In the genomic region with DNA sequence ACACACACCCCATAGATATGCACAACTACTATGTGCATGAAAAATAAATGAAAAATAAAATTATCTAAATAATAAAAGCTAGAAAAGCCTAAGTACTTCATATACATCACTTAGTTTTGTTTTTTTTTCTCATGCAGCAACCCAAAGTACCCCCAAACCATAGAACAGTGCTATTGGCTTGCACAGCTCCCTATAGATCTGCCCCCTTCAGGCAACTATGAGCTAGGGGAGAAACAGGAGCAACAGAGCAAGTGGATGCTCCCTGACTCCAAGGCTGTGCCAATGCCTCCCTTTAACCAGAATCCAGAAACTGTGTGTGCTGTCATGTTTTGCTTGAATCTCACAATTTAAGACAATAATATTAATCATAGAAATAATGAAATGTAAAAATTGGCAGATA, we compare ENCODE assay signal across 29 cellular contexts.
DNase-seq lines count a peak whose midpoint lies in the region; ATAC-seq, FAIRE-seq and TF ChIP-seq lines count a peak whose summit lies in the region.
"Had no signal": no experiment of that assay in that cellular context is flagged by ENCODE, and none has a peak within 500 bp of the region (broad histone marks: within the 10 kb centered on the region; RNA-seq: fewer than 3 reads in every experiment).

No MANE protein-coding gene starts in this region.

- no peak overlapping the region for H3K4ac ChIP-seq in H1 (replicated peaks; ENCODE audit: insufficient read length, low read depth, low read length)

- intact Hi-C loops in activated CD4-positive, alpha-beta T cell treated with anti-CD3 and anti-CD28 coated beads for 36 hours (cut with DNase I, micrococcal nuclease), result no loop called here
- intact Hi-C loops in ascending aorta (cut with DNase I), result no loop called here

- H3K4me2 ChIP-seq in H1 (ENCODE audit: insufficient read depth in 1 of 2, low read depth in 2 of 2, low read length in 2 of 2), result no peak overlapping the region
- H3K4me2 ChIP-seq: BLaER1 treated with 17β-estradiol and CSF1 and Interleukin-3, amounts not matched to agents 10 nM and 100 nM had no signal

- H3K36me3 ChIP-seq in H1 (ENCODE audit: control insufficient read depth in 2 of 4, insufficient read depth in 4 of 4, low read length in 3 of 4) (no peaks in the 10 kb centered on the region), ascending aorta (no peaks in the 10 kb centered on the region)
- H3K36me3 ChIP-seq: BLaER1 treated with 17β-estradiol and CSF1 and Interleukin-3, amounts not matched to agents 10 nM and 100 nM; HAP-1 had no signal

- CTCF ChIA-PET in H1 (lab: Charles Lee; ENCODE audit: partially characterized antibody), result interaction anchor here (0.5 to 2.1 kb wide), 18 partner anchors 8 to 783 kb away, joined by 3 to 17 read pairs (median 4); no protein-coding TSS in a partner anchor
- CTCF ChIA-PET in activated CD4-positive, alpha-beta T cell treated with anti-CD3 and anti-CD28 coated beads for 36 hours (lab: Charles Lee), result no interaction called here

- H3K23ac ChIP-seq in H1 (ENCODE audit: insufficient read length), result no peak overlapping the region

- no peaks in the 10 kb centered on the region for H3K9me3 ChIP-seq in H1 (ENCODE audit: insufficient read depth in 2 of 2, low read depth in 1 of 2, low read length in 1 of 2)
- no peaks in the 10 kb centered on the region for H3K9me3 ChIP-seq in ascending aorta
- H3K9me3 ChIP-seq: BLaER1 treated with 17β-estradiol and CSF1 and Interleukin-3, amounts not matched to agents 10 nM and 100 nM; HAP-1 had no signal

- TF ChIP-seq POLR2A in H1 (IDR thresholded peaks at IDR 0.05; ENCODE audit: control extremely low read depth in 1 of 2, low read depth in 2 of 2, low read length in 2 of 2), result no peak

- H3K23me2 ChIP-seq in H1 (ENCODE audit: low read depth, low read length), result no peaks in the 10 kb centered on the region

- H2BK5ac ChIP-seq in H1 (ENCODE audit: low read depth, low read length), result no peak overlapping the region

- no peak overlapping the region for H4K5ac ChIP-seq in H1 (ENCODE audit: insufficient read length, low read depth, low read length)

- H2BK15ac ChIP-seq in H1 (ENCODE audit: low read length), result no peak overlapping the region

- no peak overlapping the region for H3K56ac ChIP-seq in H1 (replicated peaks; ENCODE audit: insufficient read length, low read depth, low read length)

- H3K36me3 Mint-ChIP-seq in activated CD4-positive, alpha-beta T cell treated with anti-CD3 and anti-CD28 coated beads for 36 hours (ENCODE audit: low read depth), result no peaks in the 10 kb centered on the region

- H3K79me2 ChIP-seq in H1 (ENCODE audit: control insufficient read depth in 1 of 2, insufficient read depth in 2 of 2, low read length in 2 of 2), result no peaks in the 10 kb centered on the region

- H3K27me3 Mint-ChIP-seq in activated CD4-positive, alpha-beta T cell treated with anti-CD3 and anti-CD28 coated beads for 36 hours, result no peaks in the 10 kb centered on the region
- H3K27me3 Mint-ChIP-seq: CD4-positive, alpha-beta T cell had no signal

- no peak overlapping the region for H2BK120ac ChIP-seq in H1 (replicated peaks; ENCODE audit: low read depth, low read length)

- no peaks in the 10 kb centered on the region for H3K79me1 ChIP-seq in H1 (ENCODE audit: low read depth, low read length)

- H3K4me3 ChIP-seq in H1 (ENCODE audit: extremely low read depth in 1 of 4, insufficient read depth in 2 of 4, low read depth in 3 of 4, low read length in 4 of 4) (no peak overlapping the region), ascending aorta (no peak overlapping the region)
- H3K4me3 ChIP-seq: BLaER1 treated with 17β-estradiol and CSF1 and Interleukin-3, amounts not matched to agents 10 nM and 100 nM; HAP-1; K562 had no signal

- H3K27ac Mint-ChIP-seq in activated CD4-positive, alpha-beta T cell treated with anti-CD3 and anti-CD28 coated beads for 36 hours, result no peak overlapping the region
- H3K27ac Mint-ChIP-seq: CD4-positive, alpha-beta T cell; HFFc6 had no signal

- TF ChIP-seq EP300 in H1 (IDR thresholded peaks at IDR 0.05; ENCODE audit: borderline replicate concordance in 1 of 2, low read depth in 2 of 2, low read length in 2 of 2), result no peak

- H3K14ac ChIP-seq in H1 (ENCODE audit: insufficient read length), result no peak overlapping the region

- H4K91ac ChIP-seq in H1 (replicated peaks; ENCODE audit: insufficient read length, low read length), result no peak overlapping the region

- POLR2A ChIA-PET in H1 (lab: Charles Lee; ENCODE audit: partially characterized antibody), result no interaction called here
- POLR2A ChIA-PET in activated CD4-positive, alpha-beta T cell treated with anti-CD3 and anti-CD28 coated beads for 36 hours (lab: Charles Lee), result no interaction called here

- ATAC-seq in activated CD4-positive, alpha-beta T cell treated with anti-CD3 and anti-CD28 coated beads for 36 hours, result no peak
- ATAC-seq: K562, SK-N-SH treated with all-trans-retinoic acid at 6 μM for 48 hours had no signal

- FAIRE-seq in H1 (lab: Jason Lieb, UNC), result no peak
- FAIRE-seq: GM12891, HTR-8/SVneo, K562 had no signal

- H2AFZ ChIP-seq in H1 (ENCODE audit: low read length), result no peak overlapping the region

- no peaks in the 10 kb centered on the region for H4K20me1 ChIP-seq in H1 (replicated peaks in 1 of 2; ENCODE audit: control insufficient read depth in 1 of 2, insufficient read depth in 2 of 2, low read length in 2 of 2)
- H4K20me1 ChIP-seq: BLaER1 treated with 17β-estradiol and CSF1 and Interleukin-3, amounts not matched to agents 10 nM and 100 nM had no signal

- H3K9ac ChIP-seq in H1 (replicated peaks in 1 of 4; ENCODE audit: extremely low read depth in 1 of 4, low read depth in 3 of 4, low read length in 3 of 4), result no peak overlapping the region
- H3K9ac ChIP-seq: BLaER1 treated with 17β-estradiol and CSF1 and Interleukin-3, amounts not matched to agents 10 nM and 100 nM had no signal

- H3K4me1 Mint-ChIP-seq in activated CD4-positive, alpha-beta T cell treated with anti-CD3 and anti-CD28 coated beads for 36 hours, result no peaks in the 10 kb centered on the region

- H3K4me1 ChIP-seq in H1 (replicated peaks in 1 of 4; ENCODE audit: control insufficient read depth in 3 of 4, insufficient read depth in 4 of 4, low read length in 3 of 4) (peaks cover 0 to 7% (median 0%) of the 10 kb centered on the region in 4 experiments; a peak in 1 of 7 replicates), ascending aorta (no peaks in the 10 kb centered on the region)
- H3K4me1 ChIP-seq: BLaER1 treated with 17β-estradiol and CSF1 and Interleukin-3, amounts not matched to agents 10 nM and 100 nM; HAP-1 had no signal

- DNase-seq in DMS 273 (lab: John Stamatoyannopoulos, UW; ENCODE audit: unreplicated experiment) (peak; percentile 3), DMS 273 treated with DMSO at 0.1 percent for 48 hours (lab: John Stamatoyannopoulos, UW) (no peak), H1 (ENCODE audit: low read depth in 1 of 2, low spot score in 2 of 2) (no peak), iPS-NIHi11 (ENCODE audit: low spot score) (peak; percentile 33), ascending aorta (ENCODE audit: low spot score in 2 of 2) (no peak), AG20443 (ENCODE audit: low spot score) (no peak)
- DNase-seq in activated CD4-positive, alpha-beta T cell treated with anti-CD3 and anti-CD28 coated beads for 36 hours, result no peak
- DNase-seq in stimulated activated CD4-positive, alpha-beta T cell treated with anti-CD3 and anti-CD28 coated beads, Interleukin-4, amount 100 ng/mL, for 1 hour, result no peak
- DNase-seq: ACHN; CD4-positive, alpha-beta T cell; COR-L47; DMS79; EL; GDM1; HFFc6; Kasumi-1; NCI-H1092 treated with DMSO at 0.1 percent for 48 hours; NCI-H1436; NCI-H187; NCI-H2107; NCI-H524; NCI-H748 treated with DMSO at 0.1 percent for 48 hours had no signal

- H2BK20ac ChIP-seq in H1 (ENCODE audit: low read length), result no peak overlapping the region

- TF ChIP-seq CTCF in H1 (IDR thresholded peaks at IDR 0.05; ENCODE audit: control extremely low read depth in 1 of 3, insufficient read depth in 1 of 3, low read depth in 1 of 3, low read length in 3 of 3) (peak; percentile 25 to 60 (median 32)), ascending aorta (IDR thresholded peaks at IDR 0.05) (no peak)

- H3K9me3 Mint-ChIP-seq in activated CD4-positive, alpha-beta T cell treated with anti-CD3 and anti-CD28 coated beads for 36 hours (ENCODE audit: low read depth), result peaks cover 4% of the 10 kb centered on the region
- H3K9me3 Mint-ChIP-seq: HFFc6 had no signal

- H2AK5ac ChIP-seq in H1 (ENCODE audit: low read depth, low read length), result no peak overlapping the region

- TF ChIP-seq RAD21 in H1 (IDR thresholded peaks at IDR 0.05 in 1 of 2, conservative IDR thresholded peaks at IDR 0.05 in 1 of 2; ENCODE audit: low read depth in 2 of 2, low read length in 2 of 2), result peak in 1 of 2 experiments; percentile 28; a peak in 1 of 4 replicates

- H3K27ac ChIP-seq in H1 (ENCODE audit: low read depth, low read length) (no peak overlapping the region), ascending aorta (no peak overlapping the region)
- H3K27ac ChIP-seq: 22Rv1; BLaER1 treated with 17β-estradiol and CSF1 and Interleukin-3, amounts not matched to agents 10 nM and 100 nM had no signal

- no peak overlapping the region for H3K18ac ChIP-seq in H1 (ENCODE audit: extremely low read depth, low read length)

- H4K8ac ChIP-seq in H1 (ENCODE audit: extremely low read depth, insufficient read depth, low read length), result no peak overlapping the region

- H3K4me3 Mint-ChIP-seq in activated CD4-positive, alpha-beta T cell treated with anti-CD3 and anti-CD28 coated beads for 36 hours, result no peak overlapping the region
- H3K4me3 Mint-ChIP-seq: CD4-positive, alpha-beta T cell; HFFc6 had no signal

- no peak overlapping the region for H2BK12ac ChIP-seq in H1 (ENCODE audit: low read depth, low read length)

- H3K27me3 ChIP-seq in H1 (replicated peaks in 1 of 4; ENCODE audit: control insufficient read depth in 3 of 4, extremely low read depth in 1 of 4, insufficient read depth in 3 of 4, low read length in 3 of 4) (no peaks in the 10 kb centered on the region), ascending aorta (no peaks in the 10 kb centered on the region)
- H3K27me3 ChIP-seq: BLaER1 treated with 17β-estradiol and CSF1 and Interleukin-3, amounts not matched to agents 10 nM and 100 nM had no signal

TF ChIP-seq in H1, 55 proteins besides CTCF, POLR2A, EP300 and RAD21:
- TF ChIP-seq CHD2 (IDR thresholded peaks at IDR 0.05; ENCODE audit: low read length), result no peak

Comparison
In these comparisons a context has a peak if more than half of its experiments do, and no peak if none do; other contexts are left out.
1. DNase-seq: peak in DMS 273 (single experiment) and iPS-NIHi11 (single experiment); none in DMS 273 treated with DMSO at 0.1 percent for 48 hours (single experiment), H1 (0 of 2), activated CD4-positive, alpha-beta T cell treated with anti-CD3 and anti-CD28 coated beads for 36 hours (single experiment), stimulated activated CD4-positive, alpha-beta T cell treated with anti-CD3 and anti-CD28 coated beads, Interleukin-4, amount 100 ng/mL, for 1 hour (single experiment), ascending aorta (0 of 2) and AG20443 (single experiment).
2. CTCF ChIP-seq: peak in H1 (3 of 3); none in ascending aorta (0 of 3).